Comparison of ENCODE assay signal across 9 cellular contexts in the genomic region with DNA sequence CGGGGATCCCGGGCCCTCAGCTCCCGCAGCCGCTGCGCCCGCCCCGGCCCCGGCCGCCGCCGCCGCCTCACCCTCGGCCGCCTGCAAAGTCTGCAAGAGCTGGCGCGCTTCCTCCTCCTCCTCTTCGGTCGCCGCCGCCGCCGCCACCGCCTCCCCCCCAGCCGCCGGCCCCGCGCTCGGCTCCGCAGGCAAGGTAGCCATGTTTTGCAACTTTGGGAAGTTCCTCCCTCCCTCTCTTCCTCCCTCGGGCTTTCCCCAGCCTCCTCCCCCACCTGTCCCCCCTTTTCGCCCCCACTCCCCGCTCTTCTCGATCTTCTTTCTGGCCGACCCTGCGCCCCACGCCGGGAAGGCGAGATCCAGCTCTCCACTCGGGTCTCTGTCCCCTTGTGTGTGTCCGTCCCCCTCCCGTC. TPM values are rescaled to one million over a fixed set of nuclear protein-coding genes. Genes with fewer than 3 reads are reported as not detected.
DNase-seq lines count a peak whose midpoint lies in the region; ATAC-seq, FAIRE-seq and TF ChIP-seq lines count a peak whose summit lies in the region.
"Had no signal": no experiment of that assay in that cellular context is flagged by ENCODE, and none has a peak within 500 bp of the region (broad histone marks: within the 10 kb centered on the region; RNA-seq: fewer than 3 reads in every experiment).

No MANE protein-coding gene starts in this region.

- 1% methylated on average over 21 of the region's 41 CpGs for WGBS in SK-N-SH (ENCODE audit: low lambda C conversion rate)
- 3% methylated on average over 18 of the region's 41 CpGs for WGBS in right lobe of liver (ENCODE audit: insufficient coverage, low coverage, low lambda C conversion rate, missing lambda C conversion rate)
- 2% methylated on average over 39 of the region's 41 CpGs for WGBS in thymus

- H3K9me2 ChIP-seq in SK-N-SH = no peaks in the 10 kb centered on the region

- no peak for TF ChIP-seq EP300 in SK-N-SH (IDR thresholded peaks at IDR 0.05; ENCODE audit: borderline replicate concordance in 1 of 2, low read depth in 1 of 2, low read length in 1 of 2)

- no peaks in the 10 kb centered on the region for H3K9me3 ChIP-seq in SK-N-SH
- 0 out of 2 replicates have a peak, but pooled peaks cover 2% of the 10 kb centered on the region for H3K9me3 ChIP-seq in SJSA1 (replicated peaks)
- no peaks in the 10 kb centered on the region for H3K9me3 ChIP-seq in right lobe of liver
- H3K9me3 ChIP-seq in thymus (ENCODE audit: control insufficient read depth) = no peaks in the 10 kb centered on the region

- H4K20me1 ChIP-seq in SK-N-SH (ENCODE audit: insufficient read depth) = peaks cover 11% of the 10 kb centered on the region; the same call in 1 of the 2 replicates

- H3K9ac ChIP-seq in SK-N-SH = peak overlapping the region; percentile 78

- FAIRE-seq in bronchial epithelial cell (lab: Jason Lieb, UNC) = no peak
- FAIRE-seq: frontal cortex had no signal

- H3K4me3 ChIP-seq in SK-N-SH (ENCODE audit: low read depth in 2 of 2, low read length in 1 of 2) (peak overlapping the region; percentile 64 to 70), SJSA1 (peak overlapping the region; percentile 67), bronchial epithelial cell (ENCODE audit: low read depth, low read length) (peak overlapping the region; percentile 88), right lobe of liver (peak overlapping the region; percentile 76 to 91 (median 80)), thymus (ENCODE audit: low read length) (peak overlapping the region; percentile 61)

- H3K27ac ChIP-seq in SK-N-SH (ENCODE audit: low read depth in 2 of 2, low read length in 1 of 2) (peak overlapping the region; percentile 84 to 95), SJSA1 (peak overlapping the region; percentile 46), right lobe of liver (peak overlapping the region; percentile 86 to 97 (median 92)), thymus (ENCODE audit: low read depth) (peak overlapping the region; percentile 77)

- CTCF ChIA-PET in SK-N-SH (lab: Yijun Ruan, JAX) = interaction anchor here (1.0 to 5.9 kb wide), 15 partner anchors 8 to 175 kb away, joined by 3 to 100 read pairs (median 7); a partner anchor contains a TSS

- no peak for DNase-seq in SK-N-SH
- no peak for DNase-seq in SJSA1 (ENCODE audit: low read depth in 1 of 2, low spot score in 2 of 2)
- DNase-seq in bronchial epithelial cell (ENCODE audit: low read depth) = no peak
- DNase-seq in right lobe of liver = peak in 1 of 3 donors; percentile 60
- no peak for DNase-seq in NCI-H187 treated with DMSO at 0.1 percent for 48 hours (lab: John Stamatoyannopoulos, UW)

- ATAC-seq in SK-N-SH treated with all-trans-retinoic acid at 6 μM for 48 hours = no peak
- no peak for ATAC-seq in right lobe of liver
- no peak for ATAC-seq in GM18498 (IDR thresholded peaks at IDR 0.05; ENCODE audit: unreplicated experiment)

- peak overlapping the region; percentile 54; the same call in 1 of the 2 replicates for H2AFZ ChIP-seq in SK-N-SH (ENCODE audit: low read depth)

- no peak for TF ChIP-seq POLR2A in right lobe of liver (IDR thresholded peaks at IDR 0.05)

- no peak for TF ChIP-seq CTCF in SK-N-SH (IDR thresholded peaks at IDR 0.05)
- no peak for TF ChIP-seq CTCF in bronchial epithelial cell (IDR thresholded peaks at IDR 0.05; ENCODE audit: insufficient read depth, low read length, severe bottlenecking)
- TF ChIP-seq CTCF in right lobe of liver (IDR thresholded peaks at IDR 0.05) = no peak

- intact Hi-C loops in right lobe of liver (cut with DNase I) = no loop called here

- no peak for TF ChIP-seq RAD21 in SK-N-SH (IDR thresholded peaks at IDR 0.05; ENCODE audit: low read length)

- H3K4me1 ChIP-seq in SK-N-SH (ENCODE audit: control insufficient read depth in 1 of 2, insufficient read depth in 2 of 2, low read depth in 1 of 2, low read length in 1 of 2) (peaks cover 8 to 30% of the 10 kb centered on the region in 2 experiments; a peak in 3 of 4 replicates), SJSA1 (replicated peaks) (peaks cover 42% of the 10 kb centered on the region), right lobe of liver (peaks cover 0 to 20% (median 7%) of the 10 kb centered on the region in 4 donors), thymus (ENCODE audit: control insufficient read depth, insufficient read depth, low read length) (peaks cover 10% of the 10 kb centered on the region)

- H3F3A ChIP-seq in SK-N-SH (replicated peaks; ENCODE audit: insufficient read depth) = peaks cover 36% of the 10 kb centered on the region

- H3K36me3 ChIP-seq in SK-N-SH (replicated peaks in 1 of 2; ENCODE audit: control insufficient read depth in 1 of 2, insufficient read depth in 2 of 2, low read length in 1 of 2) (peaks cover 7 to 24% of the 10 kb centered on the region in 2 experiments), SJSA1 (peaks cover 38% of the 10 kb centered on the region), bronchial epithelial cell (ENCODE audit: control insufficient read depth, insufficient read depth, low read length) (no peaks in the 10 kb centered on the region), right lobe of liver (no peaks in the 10 kb centered on the region), thymus (ENCODE audit: control insufficient read depth, insufficient read depth) (peaks cover 4% of the 10 kb centered on the region)

- POLR2A ChIA-PET in SK-N-SH (lab: Yijun Ruan, JAX) = interaction anchor here (1.1 to 3.6 kb wide), 6 partner anchors 14 to 77 kb away, joined by 3 to 19 read pairs (median 6); a partner anchor contains a TSS

- no peaks in the 10 kb centered on the region for H3K79me2 ChIP-seq in SK-N-SH (ENCODE audit: insufficient read depth)

- H3K27me3 ChIP-seq in SK-N-SH (ENCODE audit: insufficient read depth) (no peaks in the 10 kb centered on the region), SJSA1 (replicated peaks) (no peaks in the 10 kb centered on the region), bronchial epithelial cell (ENCODE audit: control insufficient read depth, insufficient read depth, low read length) (no peaks in the 10 kb centered on the region), right lobe of liver (no peaks in the 10 kb centered on the region), thymus (ENCODE audit: control insufficient read depth, insufficient read depth) (peaks cover 38% of the 10 kb centered on the region)

- H3K4me2 ChIP-seq in SK-N-SH = peak overlapping the region; percentile 99

TF ChIP-seq in SK-N-SH, 30 proteins besides CTCF, POLR2A, EP300 and RAD21 (continues in another document):
- TF ChIP-seq YY1 (IDR thresholded peaks at IDR 0.05; ENCODE audit: low read depth) (peak; percentile 13), MEF2A (IDR thresholded peaks at IDR 0.05; ENCODE audit: borderline replicate concordance, low read depth) (no peak), GABPA (IDR thresholded peaks at IDR 0.05; ENCODE audit: low read depth) (no peak), RCOR1 (IDR thresholded peaks at IDR 0.05; ENCODE audit: low read length) (no peak), TEAD4 (IDR thresholded peaks at IDR 0.05; ENCODE audit: borderline replicate concordance, insufficient read depth) (no peak), TAF1 (IDR thresholded peaks at IDR 0.05; ENCODE audit: borderline replicate concordance, low read depth, low read length) (peak; percentile 3; the same call in 1 of the 2 replicates)

TF ChIP-seq in SK-N-SH treated with all-trans-retinoic acid at 6 μM for 48 hours, 23 proteins besides CTCF, POLR2A, EP300 and RAD21 (continues in another document):
- TF ChIP-seq TOX (CRISPR knock-in tag; IDR thresholded peaks at IDR 0.05; ENCODE audit: borderline replicate concordance) = no peak

RNA-seq across cellular contexts. Expression of a gene that starts 0.4 kb away (rescaled TPM):
- polyA plus RNA-seq in SK-N-SH (2012; rRNA removed) (6.4 and 8.4 TPM in 2 replicates), thymus (7.0 TPM)
- polyA plus RNA-seq in SK-N-SH (2012; cell fraction: cytosol; rRNA removed) = 3.1 and 5.2 TPM in 2 replicates
- polyA plus RNA-seq in SK-N-SH (2012; cell fraction: nucleus; rRNA removed) = 22.8 and 31.2 TPM in 2 replicates
- 9.1 and 10.2 TPM in 2 replicates for total RNA-seq in SJSA1 (2014; rRNA removed; shearing (Covaris generic))
- total RNA-seq in bronchial epithelial cell (1.7 and 2.1 TPM in 2 replicates), right lobe of liver (10 to 100 TPM in 3 of 6 experiments, 1 to 10 TPM in 3; 7.8 to 11.6 (median 9.5) TPM)

RNA-seq across cellular contexts. Expression of a gene that starts 13.6 kb away (rescaled TPM):
- polyA plus RNA-seq in SK-N-SH (2012; rRNA removed) (86.4 and 92.2 TPM in 2 replicates), thymus (59.4 TPM)
- 37.4 and 40.6 TPM in 2 replicates for polyA plus RNA-seq in SK-N-SH (2012; cell fraction: cytosol; rRNA removed)
- 481 and 556 TPM in 2 replicates for polyA plus RNA-seq in SK-N-SH (2012; cell fraction: nucleus; rRNA removed)
- 7.4 and 10.6 TPM in 2 replicates for total RNA-seq in SJSA1 (2014; rRNA removed; shearing (Covaris generic))
- total RNA-seq in bronchial epithelial cell (4.7 and 9.1 TPM in 2 replicates), right lobe of liver (10 to 100 TPM in 1 of 6 experiments, 1 to 10 TPM in 5; 4.3 to 14.9 (median 8.7) TPM)

RNA-seq across cellular contexts. Expression of a gene that starts 24.0 kb away (rescaled TPM):
- polyA plus RNA-seq in SK-N-SH (2012; rRNA removed) (39.3 and 40.6 TPM in 2 replicates), thymus (18.1 TPM)
- 11.6 and 18.4 TPM in 2 replicates for polyA plus RNA-seq in SK-N-SH (2012; cell fraction: cytosol; rRNA removed)
- 140 and 155 TPM in 2 replicates for polyA plus RNA-seq in SK-N-SH (2012; cell fraction: nucleus; rRNA removed)
- 17.6 and 35.4 TPM in 2 replicates for total RNA-seq in SJSA1 (2014; rRNA removed; shearing (Covaris generic))
- total RNA-seq in bronchial epithelial cell (25.3 and 29.0 TPM in 2 replicates), right lobe of liver (10 to 100 TPM in 4 of 6 experiments, 1 to 10 TPM in 2; 8.3 to 14.3 (median 11.9) TPM)

RNA-seq across cellular contexts. Expression of a gene that starts 35.4 kb away (rescaled TPM):
- 0.03 and 0.06 TPM in 2 replicates for polyA plus RNA-seq in SK-N-SH (2012; rRNA removed)
- polyA plus RNA-seq in SK-N-SH (2012; cell fraction: cytosol; rRNA removed) = 0.01 TPM in 1 of 2 replicates, not detected in the other
- polyA plus RNA-seq in SK-N-SH (2012; cell fraction: nucleus; rRNA removed) = 0.02 and 0.06 TPM in 2 replicates
- total RNA-seq in SJSA1 (2014; rRNA removed; shearing (Covaris generic)) = not detected in 2 replicates
- not detected in 2 replicates for total RNA-seq in bronchial epithelial cell
- under 1 TPM in 1 of 6 experiments, not detected in 5; 0.24 TPM for total RNA-seq in right lobe of liver
- 0.02 TPM for polyA plus RNA-seq in thymus
- total RNA-seq: frontal cortex had no signal

RNA-seq across cellular contexts. Expression of a gene that starts 38.0 kb away (rescaled TPM):
- polyA plus RNA-seq in SK-N-SH (2012; rRNA removed) = 2.8 and 5.6 TPM in 2 replicates
- 2.5 and 3.9 TPM in 2 replicates for polyA plus RNA-seq in SK-N-SH (2012; cell fraction: cytosol; rRNA removed)
- polyA plus RNA-seq in SK-N-SH (2012; cell fraction: nucleus; rRNA removed) = 20.4 and 25.2 TPM in 2 replicates
- 8.3 and 10.7 TPM in 2 replicates for total RNA-seq in SJSA1 (2014; rRNA removed; shearing (Covaris generic))
- total RNA-seq in bronchial epithelial cell = 2.4 and 5.5 TPM in 2 replicates
- total RNA-seq in right lobe of liver = 10 to 100 TPM in 1 of 6 experiments, 1 to 10 TPM in 5; 5.6 to 12.4 (median 7.4) TPM
- 18.8 TPM for polyA plus RNA-seq in thymus
